Comparison of ENCODE assay signal across 10 cellular contexts in the genomic region with DNA sequence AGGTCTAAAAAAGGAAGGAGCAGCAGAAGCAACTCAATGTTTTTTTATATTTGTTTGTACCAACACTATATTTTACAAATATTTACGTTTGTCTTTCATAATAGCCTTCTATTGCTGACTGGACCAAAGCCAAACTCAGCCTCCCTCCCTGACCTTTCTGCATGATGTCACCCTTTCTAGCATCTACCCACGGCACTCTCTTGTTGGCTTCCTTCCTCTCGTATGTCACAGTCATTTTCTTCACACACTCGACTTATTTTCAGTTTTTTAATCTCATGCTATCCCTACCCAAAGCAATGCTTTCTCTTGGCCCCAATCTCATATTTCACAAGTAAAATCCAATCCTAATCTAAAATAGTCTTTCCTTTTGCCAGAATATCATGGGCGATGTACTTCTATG. TPM values are rescaled to one million over a fixed set of nuclear protein-coding genes. Genes with fewer than 3 reads are reported as not detected.
DNase-seq lines count a peak whose midpoint lies in the region; ATAC-seq, FAIRE-seq and TF ChIP-seq lines count a peak whose summit lies in the region.
"Had no signal": no experiment of that assay in that cellular context is flagged by ENCODE, and none has a peak within 500 bp of the region (broad histone marks: within the 10 kb centered on the region; RNA-seq: fewer than 3 reads in every experiment).

No MANE protein-coding gene starts in this region.

- no peak for TF ChIP-seq EP300 in K562 (IDR thresholded peaks at IDR 0.05; ENCODE audit: low read length)
- TF ChIP-seq EP300 in HepG2 (IDR thresholded peaks at IDR 0.05; ENCODE audit: low read depth in 2 of 2, low read length in 2 of 2): no peak
- TF ChIP-seq EP300 in HepG2 (CRISPR knock-in tag; IDR thresholded peaks at IDR 0.05; ENCODE audit: borderline replicate concordance): no peak

- H3K4me1 ChIP-seq in K562 (replicated peaks in 1 of 2; ENCODE audit: control insufficient read depth in 2 of 2, insufficient read depth in 2 of 2, low read length in 2 of 2) (no peaks in the 10 kb centered on the region; a peak in 1 of 5 replicates), HepG2 (ENCODE audit: insufficient read depth, low read length) (peaks cover 30% of the 10 kb centered on the region)

- H3K4me2 ChIP-seq in K562 (ENCODE audit: insufficient read depth, low read length) (no peak overlapping the region), HepG2 (ENCODE audit: low read depth, low read length) (peak overlapping the region; percentile 72)
- H3K4me2 ChIP-seq: SK-N-SH had no signal

- H3K27me3 ChIP-seq in K562 (ENCODE audit: control insufficient read depth in 2 of 2, insufficient read depth in 2 of 2, low read length in 2 of 2): no peaks in the 10 kb centered on the region
- H3K27me3 ChIP-seq in HepG2 (ENCODE audit: control insufficient read depth in 1 of 2, insufficient read depth in 2 of 2, low read length in 2 of 2): no peaks in the 10 kb centered on the region
- no peaks in the 10 kb centered on the region for H3K27me3 ChIP-seq in WERI-Rb-1 (ENCODE audit: insufficient read depth, low read depth, severe bottlenecking)

- H3K79me2 ChIP-seq in K562 (ENCODE audit: control insufficient read depth, insufficient read depth, low read length) (no peaks in the 10 kb centered on the region), HepG2 (ENCODE audit: insufficient read depth, low read length) (no peaks in the 10 kb centered on the region)

- no peaks in the 10 kb centered on the region for H3K9me1 ChIP-seq in K562 (ENCODE audit: control insufficient read depth, insufficient read depth, low read length)

- TF ChIP-seq CTCF in K562 (IDR thresholded peaks at IDR 0.05 in 2 of 3, conservative IDR thresholded peaks at IDR 0.05 in 1 of 3; ENCODE audit: insufficient read depth in 2 of 3, low read depth in 1 of 3, low read length in 3 of 3): no peak
- TF ChIP-seq CTCF in HepG2 (CRISPR knock-in tag; IDR thresholded peaks at IDR 0.05): no peak
- TF ChIP-seq CTCF in WERI-Rb-1 (IDR thresholded peaks at IDR 0.05; ENCODE audit: low read depth, low read length): no peak

- ATAC-seq in K562 (no peak; the same call in 2 of the 3 replicates), HepG2 (no peak)

- TF ChIP-seq RAD21 in K562 (CRISPR knock-in tag; conservative IDR thresholded peaks at IDR 0.05 in 1 of 2, IDR thresholded peaks at IDR 0.05 in 1 of 2) (no peak), HepG2 (CRISPR knock-in tag; IDR thresholded peaks at IDR 0.05) (no peak)

- intact Hi-C loops in K562 (cut with micrococcal nuclease): loop anchor here (1.0 to 10.0 kb wide), 6 partner anchors 218 to 918 kb away; no protein-coding TSS in a partner anchor
- intact Hi-C loops in HepG2 (cut with micrococcal nuclease; ENCODE audit: unreplicated experiment): loop anchor here (1.0 to 10.0 kb wide), 3 partner anchors 221 to 428 kb away; a partner anchor contains a TSS
- intact Hi-C loops in head of caudate nucleus (cut with DNase I): loop anchor here (2.0 to 10.0 kb wide), 2 partner anchors 427 to 541 kb away; a partner anchor contains a TSS

- H3K36me3 ChIP-seq in K562 (ENCODE audit: control insufficient read depth, insufficient read depth, low read length): no peaks in the 10 kb centered on the region
- no peaks in the 10 kb centered on the region for H3K36me3 ChIP-seq in HepG2 (replicated peaks in 1 of 2; ENCODE audit: control insufficient read depth in 1 of 2, insufficient read depth in 2 of 2, low read length in 2 of 2)
- no peaks in the 10 kb centered on the region for H3K36me3 ChIP-seq in WERI-Rb-1

- CTCF ChIA-PET in K562 (lab: Yijun Ruan, JAX; ENCODE audit: low intra/inter-chr PET ratio): interaction anchor here (0.7 to 5.2 kb wide), 9 partner anchors 12 to 921 kb away, joined by 3 to 63 read pairs (median 5); no protein-coding TSS in a partner anchor
- CTCF ChIA-PET in HepG2 (lab: Yijun Ruan, JAX; ENCODE audit: low intra/inter-chr PET ratio, low total read pairs): interaction anchor here (1.0 to 3.6 kb wide), 8 partner anchors 16 to 431 kb away, joined by 3 to 55 read pairs (median 6); a partner anchor contains a TSS

- H4K20me1 ChIP-seq in K562 (replicated peaks; ENCODE audit: control insufficient read depth, insufficient read depth, low read length): no peaks in the 10 kb centered on the region
- no peaks in the 10 kb centered on the region for H4K20me1 ChIP-seq in HepG2 (ENCODE audit: insufficient read depth, low read length)

- peak overlapping the region; percentile 47; the same call in 1 of the 2 replicates for H2AFZ ChIP-seq in K562 (ENCODE audit: low read depth, low read length)
- peak overlapping the region; percentile 74 for H2AFZ ChIP-seq in HepG2 (ENCODE audit: low read length)

- TF ChIP-seq POLR2A in K562 (conservative IDR thresholded peaks at IDR 0.05) (no peak), HepG2 (IDR thresholded peaks at IDR 0.05; ENCODE audit: insufficient read depth in 1 of 2, low read depth in 2 of 2, low read length in 2 of 2) (no peak)

- H3K9ac ChIP-seq in K562 (ENCODE audit: insufficient read depth in 1 of 2, low read depth in 2 of 2, low read length in 2 of 2) (no peak overlapping the region), HepG2 (ENCODE audit: insufficient read depth, low read depth, low read length) (peak overlapping the region; percentile 1; the same call in 1 of the 2 replicates)
- H3K9ac ChIP-seq: SK-N-SH had no signal

- H3K4me3 ChIP-seq in K562 (no peak overlapping the region), HepG2 (replicated peaks in 1 of 3; ENCODE audit: insufficient read depth in 1 of 3, low read depth in 2 of 3, low read length in 3 of 3) (peak overlapping the region in 2 of 3 experiments; percentile 34 to 52; a peak in 4 of 6 replicates), WERI-Rb-1 (ENCODE audit: low read depth, low read length) (no peak overlapping the region)

- peak; percentile 15 for DNase-seq in HTR-8/SVneo (ENCODE audit: insufficient read length, low spot score)
- DNase-seq in K562 (ENCODE audit: extremely low read depth in 1 of 4, low spot score in 3 of 4): no peak
- DNase-seq in HepG2 (ENCODE audit: low spot score): no peak
- DNase-seq in WERI-Rb-1: no peak
- DNase-seq in stimulated activated naive CD4-positive, alpha-beta T cell treated with Interleukin-2 at 50 U/mL for 16 hours (lab: John Stamatoyannopoulos, UW): no peak
- DNase-seq in head of caudate nucleus: no peak
- no peak for DNase-seq in epidermal melanocyte (ENCODE audit: insufficient read length, low spot score)
- DNase-seq: activated naive CD8-positive, alpha-beta T cell treated with anti-CD3 and anti-CD28 coated beads, Interleukin-2, amount 10 ng/mL, durations not matched to agents 7 days and 5 days had no signal

- FAIRE-seq in HTR-8/SVneo (lab: Jason Lieb, UNC) (no peak), K562 (lab: Jason Lieb, UNC) (no peak), HepG2 (lab: Jason Lieb, UNC) (no peak)

- POLR2A ChIA-PET in K562 (lab: Yijun Ruan, JAX) (no interaction called here), HepG2 (lab: Yijun Ruan, JAX) (interaction anchor here (1.1 kb wide), 1 partner anchor 16 kb away, joined by 3 read pairs; a partner anchor contains a TSS)

- WGBS in K562 (ENCODE audit: insufficient coverage, low coverage, missing lambda C conversion rate): under 1% methylated on average over 5 of the region's 5 CpGs
- WGBS in HepG2 (ENCODE audit: low lambda C conversion rate): 10% methylated on average over 5 of the region's 5 CpGs

- H3K9me3 ChIP-seq in K562 (replicated peaks; ENCODE audit: control insufficient read depth, insufficient read depth, low read depth, low read length): no peaks in the 10 kb centered on the region
- H3K9me3 ChIP-seq in HepG2 (ENCODE audit: low read length): no peaks in the 10 kb centered on the region
- H3K9me3 ChIP-seq in WERI-Rb-1 (ENCODE audit: severe bottlenecking): peaks cover 8% of the 10 kb centered on the region
- H3K9me3 ChIP-seq: SK-N-SH had no signal

- H3K27ac ChIP-seq in K562 (ENCODE audit: extremely low read depth, low read depth, low read length) (no peak overlapping the region), HepG2 (ENCODE audit: extremely low read length, insufficient read depth, low read length) (no peak overlapping the region), temporal lobe (ENCODE audit: low read depth, low read length) (peak overlapping the region; percentile 47), WERI-Rb-1 (no peak overlapping the region)

- in situ Hi-C loops in K562 (cut with MboI) (no loop called here), HepG2 (cut with HindIII; ENCODE audit: extremely low pct_ligation_motif_present, low pct_unique_long_range_greater_than_20kb) (loop anchor here (5.0 kb wide), 2 partner anchors 302 to 427 kb away; a partner anchor contains a TSS)

- BruUV-seq in K562 (replicated peaks; lab: Mats Ljungman, UMichigan) (no TSS peak), HepG2 (replicated peaks; lab: Mats Ljungman, UMichigan) (no TSS peak)

RNA-seq across cellular contexts. Expression of a gene that starts 16.3 kb away (rescaled TPM):
- 7.4 and 23.1 TPM in 2 replicates for total RNA-seq in K562 (2011; cell fraction: chromatin; rRNA removed; ENCODE audit: low replicate concordance)
- total RNA-seq in K562 (2011; cell fraction: nucleolus; rRNA removed): 8.3 and 8.5 TPM in 2 replicates
- total RNA-seq in K562 (2011; cell fraction: nucleoplasm; rRNA removed): 18.5 and 39.8 TPM in 2 replicates
- total RNA-seq in K562 (2014; rRNA removed) (11.5 and 12.2 TPM in 2 replicates), K562 (2014; rRNA removed; fragmentation: Illumina TruSeq; extraction: Trizol) (15.2 and 19.0 TPM in 2 replicates), K562 (2015; rRNA removed; fragmentation: Illumina TruSeq; extraction: Trizol) (13.0 and 14.2 TPM in 2 replicates), K562 (2021) (15.1 and 15.3 TPM in 2 replicates), HepG2 (2016; rRNA removed; fragmentation: Illumina TruSeq; extraction: Trizol) (30.5 and 30.6 TPM in 2 replicates), temporal lobe (52.9 TPM)
- polyA plus RNA-seq in K562 (2011; rRNA removed) (21.7 and 23.6 TPM in 2 replicates), K562 (2014; fragmentation: Illumina TruSeq; extraction: Trizol) (13.4 and 15.7 TPM in 2 replicates), K562 (2014; fragmentation: Nextera tagmentation; extraction: Ambion mirVana) (1 to 10 TPM; 4.9 to 6.1 TPM), K562 (2014; rRNA removed) (9.9 and 11.2 TPM in 2 replicates), HepG2 (2011; rRNA removed) (26.8 and 34.3 TPM in 2 replicates)
- polyA plus RNA-seq in K562 (2011; cell fraction: cytosol; rRNA removed): 5.9 and 8.7 TPM in 2 replicates
- 13.2 and 23.9 TPM in 2 replicates for polyA plus RNA-seq in K562 (2011; cell fraction: nucleus; rRNA removed)
- 11.7 and 21.5 TPM in 2 replicates for polyA plus RNA-seq in K562 (2012)
- 13.9 and 15.6 TPM in 2 replicates for polyA minus RNA-seq in K562 (2011; rRNA and poly(A)+ RNA removed)
- polyA minus RNA-seq in K562 (2011; cell fraction: cytosol; rRNA and poly(A)+ RNA removed): 9.9 and 10.1 TPM in 2 replicates
- 7.7 and 15.2 TPM in 2 replicates for polyA minus RNA-seq in K562 (2011; cell fraction: nucleus; rRNA and poly(A)+ RNA removed)
- 3.0 and 3.3 TPM in 2 replicates for total RNA-seq in HepG2 (2016; cell fraction: cytosol; rRNA removed; fragmentation: Illumina TruSeq; extraction: Trizol; ENCODE audit: low read depth)
- total RNA-seq in HepG2 (2016; cell fraction: insoluble cytoplasmic fraction; rRNA removed; fragmentation: Illumina TruSeq; extraction: Trizol): 29.7 and 31.0 TPM in 2 replicates
- 17.3 and 20.5 TPM in 2 replicates for total RNA-seq in HepG2 (2016; cell fraction: membrane; rRNA removed; fragmentation: Illumina TruSeq; extraction: Trizol)
- total RNA-seq in HepG2 (2016; cell fraction: nucleus; rRNA removed; fragmentation: Illumina TruSeq; extraction: Trizol): 40.8 and 45.3 TPM in 2 replicates
- 10.2 and 16.1 TPM in 2 replicates for polyA plus RNA-seq in HepG2 (2011; cell fraction: cytosol; rRNA removed)
- polyA plus RNA-seq in HepG2 (2011; cell fraction: nucleus; rRNA removed): 20.7 and 23.0 TPM in 2 replicates
- 26.2 and 26.3 TPM in 2 replicates for polyA plus RNA-seq in HepG2 (2012)
- polyA plus RNA-seq in HepG2 (2016; cell fraction: cytosol; fragmentation: Illumina TruSeq; extraction: Trizol; ENCODE audit: low read depth): 3.3 and 3.4 TPM in 2 replicates
- polyA plus RNA-seq in HepG2 (2016; cell fraction: insoluble cytoplasmic fraction; fragmentation: Illumina TruSeq; extraction: Trizol; ENCODE audit: low read depth): 34.2 and 34.3 TPM in 2 replicates
- polyA plus RNA-seq in HepG2 (2016; cell fraction: membrane; fragmentation: Illumina TruSeq; extraction: Trizol; ENCODE audit: low read depth): 11.2 and 13.0 TPM in 2 replicates
- 62.0 and 64.0 TPM in 2 replicates for polyA plus RNA-seq in HepG2 (2016; cell fraction: nucleus; fragmentation: Illumina TruSeq; extraction: Trizol; ENCODE audit: insufficient read depth, low read depth)
- 3.3 and 10.1 TPM in 2 replicates for polyA minus RNA-seq in HepG2 (2011; rRNA and poly(A)+ RNA removed; ENCODE audit: low replicate concordance)
- 26.5 and 26.9 TPM in 2 replicates for polyA minus RNA-seq in HepG2 (2011; cell fraction: cytosol; rRNA and poly(A)+ RNA removed)
- polyA minus RNA-seq in HepG2 (2011; cell fraction: nucleus; rRNA and poly(A)+ RNA removed): 27.8 and 28.6 TPM in 2 replicates

Comparison
In these comparisons a context has a peak if more than half of its experiments do, and no peak if none do; other contexts are left out.
1. H3K4me3 ChIP-seq: peak in HepG2 (2 of 3); none in K562 (single experiment) and WERI-Rb-1 (single experiment).